ENCODE assay signal across 8 cellular contexts in genomic region chr17:1573932-1574696, GRCh38. TPM values are rescaled to one million over a fixed set of nuclear protein-coding genes. Genes with fewer than 3 reads are reported as not detected.
A peak's percentile ranks its signal among the peaks of the same experiment; 100 is the strongest.
DNase-seq lines count a peak whose midpoint lies in the region; ATAC-seq, FAIRE-seq and TF ChIP-seq lines count a peak whose summit lies in the region.

No MANE protein-coding gene starts in this region.

- TF ChIP-seq CTCF in GM20000 (IDR thresholded peaks at IDR 0.05; ENCODE audit: extremely low read depth, missing control alignments): peak; percentile 90
- TF ChIP-seq CTCF in H1 (IDR thresholded peaks at IDR 0.05; ENCODE audit: control extremely low read depth in 1 of 3, insufficient read depth in 1 of 3, low read depth in 1 of 3, low read length in 3 of 3): peak; percentile 79 to 88 (median 83)
- peak; percentile 68 for TF ChIP-seq CTCF in mesothelial cell of epicardium (IDR thresholded peaks at IDR 0.05; ENCODE audit: unreplicated experiment)

- no peaks in the 10 kb centered on the region for H3K79me1 ChIP-seq in H1 (ENCODE audit: low read depth, low read length)

- H2BK5ac ChIP-seq in H1 (ENCODE audit: low read depth, low read length): no peak overlapping the region

- no peaks in the 10 kb centered on the region for H4K20me1 ChIP-seq in H1 (replicated peaks in 1 of 2; ENCODE audit: control insufficient read depth in 1 of 2, insufficient read depth in 2 of 2, low read length in 2 of 2)

- CTCF ChIA-PET in H1 (lab: Charles Lee; ENCODE audit: partially characterized antibody): interaction anchor here (0.7 to 10.2 kb wide), 28 partner anchors 8 to 370 kb away, joined by 3 to 146 read pairs (median 6); partner anchors contain the start of genes RILP, SCARF1, SLC43A2 and TRARG1

- H3K27ac ChIP-seq in H1 (ENCODE audit: low read depth, low read length): no peak overlapping the region

- no peak overlapping the region for H3K9ac ChIP-seq in H1 (replicated peaks in 1 of 4; ENCODE audit: extremely low read depth in 1 of 4, low read depth in 3 of 4, low read length in 3 of 4)

- peak overlapping the region; percentile 48 for H3K18ac ChIP-seq in H1 (ENCODE audit: extremely low read depth, low read length)

- no peaks in the 10 kb centered on the region for H3K23me2 ChIP-seq in H1 (ENCODE audit: low read depth, low read length)

- H4K5ac ChIP-seq in H1 (ENCODE audit: insufficient read length, low read depth, low read length): no peak overlapping the region

- TF ChIP-seq EP300 in H1 (IDR thresholded peaks at IDR 0.05; ENCODE audit: borderline replicate concordance in 1 of 2, low read depth in 2 of 2, low read length in 2 of 2): no peak

- no peak overlapping the region for H3K4me3 ChIP-seq in H1 (ENCODE audit: extremely low read depth in 1 of 4, insufficient read depth in 2 of 4, low read depth in 3 of 4, low read length in 4 of 4)

- H4K8ac ChIP-seq in H1 (ENCODE audit: extremely low read depth, insufficient read depth, low read length): no peak overlapping the region

- H3K36me3 ChIP-seq in H1 (ENCODE audit: control insufficient read depth in 2 of 4, insufficient read depth in 4 of 4, low read length in 3 of 4): no peaks in the 10 kb centered on the region

- no peaks in the 10 kb centered on the region for H3K36me3 Mint-ChIP-seq in mesothelial cell of epicardium
- no peaks in the 10 kb centered on the region for H3K36me3 Mint-ChIP-seq in stimulated activated effector memory CD8-positive, alpha-beta T cell treated with anti-CD3 and anti-CD28 coated beads, Interleukin-12 subunit alpha, Interleukin-12 subunit beta, amount 100 ng/mL, for 72 hours

- peak; percentile 94 for DNase-seq in AG08396 (ENCODE audit: low spot score)
- DNase-seq in GM20000 (ENCODE audit: low spot score): peak; percentile 93
- peak; percentile 30 for DNase-seq in NCI-H510A treated with DMSO at 0.1 percent for 48 hours (lab: John Stamatoyannopoulos, UW)
- peak; percentile 89 for DNase-seq in activated CD8-positive, alpha-beta memory T cell treated with anti-CD3 and anti-CD28 coated beads for 24 hours
- peak in 1 of 2 experiments; percentile 94 for DNase-seq in H1 (ENCODE audit: low read depth in 1 of 2, low spot score in 2 of 2)
- peak; percentile 75 to 91 for DNase-seq in mesothelial cell of epicardium (ENCODE audit: low spot score in 2 of 2, unreplicated experiment in 2 of 2)
- peak; percentile 88 to 92 for DNase-seq in stimulated activated effector memory CD8-positive, alpha-beta T cell treated with anti-CD3 and anti-CD28 coated beads, Interleukin-12 subunit alpha, Interleukin-12 subunit beta, amount 100 ng/mL, for 72 hours (ENCODE audit: low spot score in 2 of 2)
- DNase-seq in cortex of kidney (lab: John Stamatoyannopoulos, UW): no peak

- peaks cover 3% of the 10 kb centered on the region for H3K4me1 Mint-ChIP-seq in mesothelial cell of epicardium
- peaks cover 6% of the 10 kb centered on the region for H3K4me1 Mint-ChIP-seq in stimulated activated effector memory CD8-positive, alpha-beta T cell treated with anti-CD3 and anti-CD28 coated beads, Interleukin-12 subunit alpha, Interleukin-12 subunit beta, amount 100 ng/mL, for 72 hours

- H2AFZ ChIP-seq in H1 (ENCODE audit: low read length): no peak overlapping the region

- no peak for FAIRE-seq in H1 (lab: Jason Lieb, UNC)

- H3K4ac ChIP-seq in H1 (replicated peaks; ENCODE audit: insufficient read length, low read depth, low read length): no peak overlapping the region

- peak overlapping the region; percentile 72; the same call in 1 of the 2 replicates for H2BK20ac ChIP-seq in H1 (ENCODE audit: low read length)

- H3K4me3 Mint-ChIP-seq in mesothelial cell of epicardium: no peak overlapping the region
- no peak overlapping the region for H3K4me3 Mint-ChIP-seq in stimulated activated effector memory CD8-positive, alpha-beta T cell treated with anti-CD3 and anti-CD28 coated beads, Interleukin-12 subunit alpha, Interleukin-12 subunit beta, amount 100 ng/mL, for 72 hours

- H3K27ac Mint-ChIP-seq in mesothelial cell of epicardium: peak overlapping the region; percentile 71
- H3K27ac Mint-ChIP-seq in stimulated activated effector memory CD8-positive, alpha-beta T cell treated with anti-CD3 and anti-CD28 coated beads, Interleukin-12 subunit alpha, Interleukin-12 subunit beta, amount 100 ng/mL, for 72 hours: no peak overlapping the region

- no peak overlapping the region for H3K56ac ChIP-seq in H1 (replicated peaks; ENCODE audit: insufficient read length, low read depth, low read length)

- H2AK5ac ChIP-seq in H1 (ENCODE audit: low read depth, low read length): no peak overlapping the region

- no peak overlapping the region for H3K23ac ChIP-seq in H1 (ENCODE audit: insufficient read length)

- H3K27me3 ChIP-seq in H1 (replicated peaks in 1 of 4; ENCODE audit: control insufficient read depth in 3 of 4, extremely low read depth in 1 of 4, insufficient read depth in 3 of 4, low read length in 3 of 4): no peaks in the 10 kb centered on the region

- H3K4me2 ChIP-seq in H1 (ENCODE audit: insufficient read depth in 1 of 2, low read depth in 2 of 2, low read length in 2 of 2): no peak overlapping the region

- H2BK15ac ChIP-seq in H1 (ENCODE audit: low read length): peak overlapping the region; percentile 2; the same call in 1 of the 2 replicates

- TF ChIP-seq POLR2A in H1 (IDR thresholded peaks at IDR 0.05; ENCODE audit: control extremely low read depth in 1 of 2, low read depth in 2 of 2, low read length in 2 of 2): no peak

- no peaks in the 10 kb centered on the region for H3K9me3 ChIP-seq in H1 (ENCODE audit: insufficient read depth in 2 of 2, low read depth in 1 of 2, low read length in 1 of 2)

- 55% methylated on average over 18 of the region's 19 CpGs; no CpG with 5 or more reads in 1 of the 2 experiments for WGBS in H1 (ENCODE audit: extremely low coverage in 1 of 2, insufficient coverage in 1 of 2, insufficient read length in 1 of 2, insufficient replicate concordance in 2 of 2, low coverage in 1 of 2, low lambda C conversion rate in 2 of 2, missing lambda C conversion rate in 1 of 2), 2 experiments

- no peaks in the 10 kb centered on the region for H3K79me2 ChIP-seq in H1 (ENCODE audit: control insufficient read depth in 1 of 2, insufficient read depth in 2 of 2, low read length in 2 of 2)

- peak overlapping the region; percentile 60; the same call in 1 of the 2 replicates for H2BK12ac ChIP-seq in H1 (ENCODE audit: low read depth, low read length)

- no peak overlapping the region for H2BK120ac ChIP-seq in H1 (replicated peaks; ENCODE audit: low read depth, low read length)

- peak; percentile 78 for ATAC-seq in stimulated activated effector memory CD8-positive, alpha-beta T cell treated with anti-CD3 and anti-CD28 coated beads, Interleukin-12 subunit alpha, Interleukin-12 subunit beta, amount 100 ng/mL, for 72 hours

- H3K27me3 Mint-ChIP-seq in mesothelial cell of epicardium (ENCODE audit: low read depth): no peaks in the 10 kb centered on the region

- TF ChIP-seq RAD21 in H1 (IDR thresholded peaks at IDR 0.05 in 1 of 2, conservative IDR thresholded peaks at IDR 0.05 in 1 of 2; ENCODE audit: low read depth in 2 of 2, low read length in 2 of 2): peak; percentile 79 to 89

- no peaks in the 10 kb centered on the region for H3K9me3 Mint-ChIP-seq in mesothelial cell of epicardium
- no peaks in the 10 kb centered on the region for H3K9me3 Mint-ChIP-seq in stimulated activated effector memory CD8-positive, alpha-beta T cell treated with anti-CD3 and anti-CD28 coated beads, Interleukin-12 subunit alpha, Interleukin-12 subunit beta, amount 100 ng/mL, for 72 hours

- POLR2A ChIA-PET in H1 (lab: Charles Lee; ENCODE audit: partially characterized antibody): interaction anchor here (0.9 to 2.8 kb wide), 12 partner anchors 12 to 143 kb away, joined by 3 to 19 read pairs (median 3); partner anchors contain the start of gene SLC43A2

- H3K4me1 ChIP-seq in H1 (replicated peaks in 1 of 4; ENCODE audit: control insufficient read depth in 3 of 4, insufficient read depth in 4 of 4, low read length in 3 of 4): peaks cover 0 to 24% (median 18%) of the 10 kb centered on the region in 4 experiments; a peak in 6 of 7 replicates

- H4K91ac ChIP-seq in H1 (replicated peaks; ENCODE audit: insufficient read length, low read length): no peak overlapping the region

- H3K14ac ChIP-seq in H1 (ENCODE audit: insufficient read length): no peak overlapping the region

RNA-seq across cellular contexts. Expression of gene PITPNA, which starts 11.5 kb away (rescaled TPM):
- total RNA-seq in H1 (2021; fragmentation: NEBNext Ultra II Directional; extraction: Animal tissue kit (Norgen Biotek cat#: 25700)): 63.5 and 66.5 TPM in 2 replicates
- 34.5 and 35.8 TPM in 2 replicates for polyA plus RNA-seq in H1 (2011; rRNA removed)
- 38.5 TPM for polyA plus RNA-seq in H1 (2011; cell fraction: cytosol; rRNA removed)
- polyA plus RNA-seq in H1 (2011; cell fraction: nucleus; rRNA removed): 34.9 TPM
- 44.8 to 55.4 TPM (median 51.5 TPM) in 4 replicates for polyA plus RNA-seq in H1 (2012, experiment 1 of 2)
- polyA plus RNA-seq in H1 (2012, experiment 2 of 2): 18.6 TPM
- polyA plus RNA-seq in H1 (2013, experiment 1 of 2): 47.9 TPM
- 49.6 TPM for polyA plus RNA-seq in H1 (2013, experiment 2 of 2)
- polyA minus RNA-seq in H1 (2011; rRNA and poly(A)+ RNA removed): 26.8 and 31.2 TPM in 2 replicates
- 18.7 TPM for polyA minus RNA-seq in H1 (2011; cell fraction: cytosol; rRNA and poly(A)+ RNA removed)
- 14.2 TPM for polyA minus RNA-seq in H1 (2011; cell fraction: nucleus; rRNA and poly(A)+ RNA removed)
- 58.3 to 63.4 TPM (median 61.8 TPM) in 3 replicates for total RNA-seq in mesothelial cell of epicardium

RNA-seq across cellular contexts. Expression of gene SLC43A2, which starts 54.5 kb away (rescaled TPM):
- 6.6 and 7.8 TPM in 2 replicates for total RNA-seq in H1 (2021; fragmentation: NEBNext Ultra II Directional; extraction: Animal tissue kit (Norgen Biotek cat#: 25700))
- 10.5 and 12.6 TPM in 2 replicates for polyA plus RNA-seq in H1 (2011; rRNA removed)
- polyA plus RNA-seq in H1 (2011; cell fraction: cytosol; rRNA removed): 7.7 TPM
- polyA plus RNA-seq in H1 (2011; cell fraction: nucleus; rRNA removed): 9.0 TPM
- polyA plus RNA-seq in H1 (2012, experiment 1 of 2): 8.7 to 10.6 TPM (median 9.4 TPM) in 4 replicates
- polyA plus RNA-seq in H1 (2012, experiment 2 of 2): 9.0 TPM
- polyA plus RNA-seq in H1 (2013, experiment 1 of 2): 9.4 TPM
- 9.7 TPM for polyA plus RNA-seq in H1 (2013, experiment 2 of 2)
- polyA minus RNA-seq in H1 (2011; rRNA and poly(A)+ RNA removed): 7.8 and 10.8 TPM in 2 replicates
- polyA minus RNA-seq in H1 (2011; cell fraction: cytosol; rRNA and poly(A)+ RNA removed): 10.0 TPM
- polyA minus RNA-seq in H1 (2011; cell fraction: nucleus; rRNA and poly(A)+ RNA removed): 8.6 TPM
- 12.4 to 13.3 TPM (median 12.4 TPM) in 3 replicates for total RNA-seq in mesothelial cell of epicardium

RNA-seq across cellular contexts. Expression of gene INPP5K, which starts 57.7 kb away (rescaled TPM):
- 20.4 and 21.0 TPM in 2 replicates for total RNA-seq in H1 (2021; fragmentation: NEBNext Ultra II Directional; extraction: Animal tissue kit (Norgen Biotek cat#: 25700))
- 24.1 and 24.7 TPM in 2 replicates for polyA plus RNA-seq in H1 (2011; rRNA removed)
- 22.7 TPM for polyA plus RNA-seq in H1 (2011; cell fraction: cytosol; rRNA removed)
- 35.7 TPM for polyA plus RNA-seq in H1 (2011; cell fraction: nucleus; rRNA removed)
- polyA plus RNA-seq in H1 (2012, experiment 1 of 2): 14.2 to 20.5 TPM (median 18.9 TPM) in 4 replicates
- polyA plus RNA-seq in H1 (2012, experiment 2 of 2): 24.7 TPM
- 13.2 TPM for polyA plus RNA-seq in H1 (2013, experiment 1 of 2)
- 12.5 TPM for polyA plus RNA-seq in H1 (2013, experiment 2 of 2)
- 24.1 and 32.5 TPM in 2 replicates for polyA minus RNA-seq in H1 (2011; rRNA and poly(A)+ RNA removed)
- 23.2 TPM for polyA minus RNA-seq in H1 (2011; cell fraction: cytosol; rRNA and poly(A)+ RNA removed)
- polyA minus RNA-seq in H1 (2011; cell fraction: nucleus; rRNA and poly(A)+ RNA removed): 24.3 TPM
- 22.4 to 23.5 TPM (median 22.5 TPM) in 3 replicates for total RNA-seq in mesothelial cell of epicardium
